ENCODE assay signal across 11 cellular contexts in genomic region chr11:66264893-66265292, GRCh38.
DNase-seq lines count a peak whose midpoint lies in the region; ATAC-seq and TF ChIP-seq lines count a peak whose summit lies in the region.
"Had no signal": no experiment of that assay in that cellular context is flagged by ENCODE, and none has a peak within 500 bp of the region (broad histone marks: within the 10 kb centered on the region; RNA-seq: fewer than 3 reads in every experiment).

No MANE protein-coding gene starts in this region.

- TF ChIP-seq CTCF in OCI-LY3 (IDR thresholded peaks at IDR 0.05; ENCODE audit: low read depth, low read length) = peak; percentile 64
- TF ChIP-seq CTCF in cardiac fibroblast (IDR thresholded peaks at IDR 0.05; ENCODE audit: low read depth, low read length) = peak; percentile 46

- H3K36me3 ChIP-seq in OCI-LY3 (replicated peaks; ENCODE audit: low read depth, low read length) = peaks cover 17% of the 10 kb centered on the region

- no peak overlapping the region for H3K27ac ChIP-seq in OCI-LY3 (ENCODE audit: low read length)
- H3K27ac ChIP-seq: parathyroid adenoma had no signal

- no peak for ATAC-seq in HG02588 (IDR thresholded peaks at IDR 0.05; ENCODE audit: unreplicated experiment)

- DNase-seq in NCI-H2227 (lab: John Stamatoyannopoulos, UW; ENCODE audit: unreplicated experiment) (peak; percentile 25), NCI-H2227 treated with DMSO at 0.1 percent for 48 hours (lab: John Stamatoyannopoulos, UW) (no peak), cardiac fibroblast (ENCODE audit: low read depth in 2 of 2) (no peak), AG08396 (ENCODE audit: low spot score) (no peak), NCI-H2107 (lab: John Stamatoyannopoulos, UW) (no peak)
- peak; percentile 51 to 62 for DNase-seq in stimulated activated CD4-positive, alpha-beta T cell treated with anti-CD3 and anti-CD28 coated beads, Interleukin-2, amount 100 ng/mL, for 24 hours
- DNase-seq: NCI-H1048 had no signal

- H3K4me3 ChIP-seq in OCI-LY3 (ENCODE audit: low read length) (no peak overlapping the region), cardiac fibroblast (replicated peaks in 1 of 2; ENCODE audit: low read depth in 2 of 2, low read length in 2 of 2) (no peak overlapping the region)
- H3K4me3 ChIP-seq: esophagus muscularis mucosa had no signal

- peaks cover 7% of the 10 kb centered on the region for H3K4me1 ChIP-seq in OCI-LY3 (ENCODE audit: low read length)

- H3K4me2 ChIP-seq in OCI-LY3 (ENCODE audit: low read length) = no peak overlapping the region

- H3K9me3 ChIP-seq in OCI-LY3 (ENCODE audit: insufficient read depth, low read length) = no peaks in the 10 kb centered on the region
- H3K9me3 ChIP-seq: esophagus muscularis mucosa had no signal

- no peak overlapping the region for H3K9ac ChIP-seq in OCI-LY3 (ENCODE audit: low read length)
- H3K9ac ChIP-seq: parathyroid adenoma had no signal

- no peak overlapping the region for H2AFZ ChIP-seq in OCI-LY3 (ENCODE audit: low read depth, low read length)
- H2AFZ ChIP-seq: parathyroid adenoma had no signal

- peaks cover 13% of the 10 kb centered on the region for H3K79me2 ChIP-seq in OCI-LY3 (ENCODE audit: low read length)
- H3K79me2 ChIP-seq: parathyroid adenoma had no signal

- no peaks in the 10 kb centered on the region for H3K27me3 ChIP-seq in OCI-LY3 (ENCODE audit: low read depth, low read length)
- H3K27me3 ChIP-seq: esophagus muscularis mucosa had no signal

- H4K20me1 ChIP-seq in OCI-LY3 (ENCODE audit: insufficient read depth, low read length) = peaks cover 3% of the 10 kb centered on the region; the same call in 1 of the 2 replicates

Comparison
In these comparisons a context has a peak if more than half of its experiments do, and no peak if none do; other contexts are left out.
1. DNase-seq: peak in NCI-H2227 (single experiment) and stimulated activated CD4-positive, alpha-beta T cell treated with anti-CD3 and anti-CD28 coated beads, Interleukin-2, amount 100 ng/mL, for 24 hours (2 of 2); none in NCI-H2227 treated with DMSO at 0.1 percent for 48 hours (single experiment), cardiac fibroblast (0 of 2), AG08396 (single experiment) and NCI-H2107 (single experiment).